In the genomic region with DNA sequence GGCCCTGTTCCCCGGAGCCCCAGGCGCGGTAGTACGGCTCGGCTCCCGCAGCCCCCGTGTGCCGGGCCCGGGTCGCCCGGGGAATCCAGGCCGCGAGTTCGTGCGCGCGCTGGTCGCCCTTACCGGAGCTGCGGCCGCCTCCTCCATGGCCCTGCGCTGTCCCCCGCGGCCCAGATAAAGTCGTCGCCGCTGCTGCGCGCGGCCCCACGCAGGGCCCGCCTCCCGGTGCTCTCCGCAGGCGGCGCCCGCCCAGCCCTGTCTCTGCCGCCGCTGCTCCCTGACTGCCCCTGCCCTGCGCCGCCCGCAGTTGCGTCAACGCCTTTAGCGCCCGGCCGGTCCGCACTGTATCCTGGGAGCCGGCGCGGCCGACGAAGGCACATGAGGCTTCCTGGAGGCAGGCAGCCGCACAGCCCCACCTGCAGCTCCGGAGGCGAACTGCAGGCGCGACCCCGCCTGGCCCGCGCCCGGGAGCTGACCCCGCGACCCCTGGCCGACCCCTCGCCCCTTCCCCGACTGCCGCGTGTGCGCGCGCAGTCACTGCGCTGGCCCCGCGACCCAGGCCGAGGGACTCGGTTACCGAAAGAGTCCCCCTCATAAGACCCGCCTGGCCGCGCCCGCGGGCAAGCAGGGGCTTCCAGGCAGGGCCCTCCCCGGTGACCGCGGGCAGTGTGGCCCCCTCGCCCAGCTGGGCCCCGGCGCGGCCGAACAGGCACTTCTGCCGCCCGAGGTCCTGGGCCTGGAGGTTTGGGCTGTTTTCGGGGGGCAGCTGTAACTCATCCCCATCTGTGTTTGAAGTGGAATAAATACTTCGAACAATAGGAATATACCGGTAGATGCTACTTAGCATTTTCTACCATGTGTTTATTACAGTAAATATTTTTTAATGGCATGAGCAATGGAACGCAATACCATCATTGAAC, we compare ENCODE assay signal across 1 cellular context.
TF ChIP-seq lines count a peak whose summit lies in the region.

No MANE protein-coding gene starts in this region.

TF ChIP-seq in HCT116, 20 proteins besides CTCF, POLR2A, EP300 and RAD21 (continued from another document):
- TF ChIP-seq ATF3 (IDR thresholded peaks at IDR 0.05) (no peak), ELF1 (IDR thresholded peaks at IDR 0.05; ENCODE audit: borderline replicate concordance, low read depth) (no peak), EGR1 (IDR thresholded peaks at IDR 0.05; ENCODE audit: low read depth) (no peak), ZFX (IDR thresholded peaks at IDR 0.05) (peak; percentile 94)
